In the genomic region with DNA sequence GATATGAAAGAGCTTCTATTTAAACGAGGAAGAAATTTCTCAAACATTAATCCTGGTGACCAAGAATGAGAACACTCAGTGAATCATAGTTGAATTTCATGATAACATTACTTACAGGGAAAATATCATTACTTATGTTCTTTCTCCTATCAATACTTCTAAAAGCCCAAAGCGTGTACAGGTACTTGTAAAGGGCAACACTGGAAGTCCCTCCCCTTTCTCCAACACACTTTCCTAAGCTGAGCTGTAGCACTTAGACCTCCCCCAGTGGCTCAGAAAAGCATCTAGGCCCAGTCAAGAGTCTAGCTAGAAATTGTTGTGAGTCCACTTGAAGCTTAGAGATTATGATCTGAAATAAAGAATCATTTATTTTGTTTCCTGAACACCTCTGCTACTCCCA, we compare ENCODE assay signal across 18 cellular contexts.
DNase-seq lines count a peak whose midpoint lies in the region; ATAC-seq, FAIRE-seq and TF ChIP-seq lines count a peak whose summit lies in the region.
"Had no signal": no experiment of that assay in that cellular context is flagged by ENCODE, and none has a peak within 500 bp of the region (broad histone marks: within the 10 kb centered on the region; RNA-seq: fewer than 3 reads in every experiment).

No MANE protein-coding gene starts in this region.

- BruUV-seq in HepG2 (replicated peaks; lab: Mats Ljungman, UMichigan), result no TSS peak

- H4K20me1 ChIP-seq in HepG2 (ENCODE audit: insufficient read depth, low read length), result no peaks in the 10 kb centered on the region

- no peaks in the 10 kb centered on the region for H3K27me3 ChIP-seq in HepG2 (ENCODE audit: control insufficient read depth in 1 of 2, insufficient read depth in 2 of 2, low read length in 2 of 2)
- no peaks in the 10 kb centered on the region for H3K27me3 ChIP-seq in right lobe of liver
- no peaks in the 10 kb centered on the region for H3K27me3 ChIP-seq in SJCRH30

- CTCF ChIA-PET in HepG2 (lab: Yijun Ruan, JAX; ENCODE audit: low intra/inter-chr PET ratio, low total read pairs), result no interaction called here

- no peak for TF ChIP-seq CTCF in HepG2 (CRISPR knock-in tag; IDR thresholded peaks at IDR 0.05)
- TF ChIP-seq CTCF in right lobe of liver (IDR thresholded peaks at IDR 0.05), result no peak
- TF ChIP-seq CTCF in kidney (IDR thresholded peaks at IDR 0.05; ENCODE audit: borderline replicate concordance, extremely low read depth, insufficient read depth), result no peak

- TF ChIP-seq POLR2A in HepG2 (IDR thresholded peaks at IDR 0.05; ENCODE audit: insufficient read depth in 1 of 2, low read depth in 2 of 2, low read length in 2 of 2), result no peak
- TF ChIP-seq POLR2A in right lobe of liver (IDR thresholded peaks at IDR 0.05), result no peak

- intact Hi-C loops in HepG2 (cut with micrococcal nuclease; ENCODE audit: unreplicated experiment) (no loop called here), right lobe of liver (cut with DNase I) (no loop called here), kidney (cut with DNase I) (no loop called here)

- H3K4me2 ChIP-seq in HepG2 (ENCODE audit: low read depth, low read length), result peak overlapping the region; percentile 32; the same call in 1 of the 2 replicates
- H3K4me2 ChIP-seq: GM23338 had no signal

- H3K9me3 ChIP-seq in HepG2 (ENCODE audit: low read length) (no peaks in the 10 kb centered on the region), right lobe of liver (no peaks in the 10 kb centered on the region), SJCRH30 (replicated peaks) (no peaks in the 10 kb centered on the region), kidney (ENCODE audit: control insufficient read depth in 1 of 2, low read length in 2 of 2) (no peaks in the 10 kb centered on the region)

- H3K36me3 ChIP-seq in HepG2 (replicated peaks in 1 of 2; ENCODE audit: control insufficient read depth in 1 of 2, insufficient read depth in 2 of 2, low read length in 2 of 2) (no peaks in the 10 kb centered on the region), right lobe of liver (no peaks in the 10 kb centered on the region), SJCRH30 (peaks cover 2% of the 10 kb centered on the region; the same call in 1 of the 2 replicates), kidney (ENCODE audit: control insufficient read depth in 1 of 2, insufficient read depth in 2 of 2, low read length in 2 of 2) (no peaks in the 10 kb centered on the region)

- 44% methylated on average over 2 of the region's 2 CpGs for WGBS in HepG2 (ENCODE audit: low lambda C conversion rate)
- 56% methylated on average over 2 of the region's 2 CpGs for WGBS in right lobe of liver (ENCODE audit: insufficient coverage, low coverage, low lambda C conversion rate, missing lambda C conversion rate)

- H3K27ac ChIP-seq in HepG2 (ENCODE audit: extremely low read length, insufficient read depth, low read length) (no peak overlapping the region), right lobe of liver (no peak overlapping the region), SJCRH30 (0 out of 2 replicates have a peak overlapping the region, but pooled peaks have one; percentile 14), epithelial cell of prostate (peak overlapping the region; percentile 55), kidney (ENCODE audit: low read depth in 2 of 2, low read length in 2 of 2) (no peak overlapping the region)

- H3K79me2 ChIP-seq in HepG2 (ENCODE audit: insufficient read depth, low read length), result no peaks in the 10 kb centered on the region

- no peak for TF ChIP-seq EP300 in HepG2 (IDR thresholded peaks at IDR 0.05; ENCODE audit: low read depth in 2 of 2, low read length in 2 of 2)
- no peak for TF ChIP-seq EP300 in HepG2 (CRISPR knock-in tag; IDR thresholded peaks at IDR 0.05; ENCODE audit: borderline replicate concordance)

- FAIRE-seq in HepG2 (lab: Jason Lieb, UNC) (no peak), kidney (lab: Jason Lieb, UNC) (no peak)

- DNase-seq in HepG2 (ENCODE audit: low spot score) (peak; percentile 7), right lobe of liver (no peak), SJCRH30 (no peak), epithelial cell of prostate (ENCODE audit: low read depth, low spot score) (peak; percentile 12), NCI-H2227 (lab: John Stamatoyannopoulos, UW; ENCODE audit: unreplicated experiment) (no peak), inferior parietal cortex (ENCODE audit: extremely low spot score) (no peak), kidney (no peak)
- DNase-seq: AML-193; CD8-positive, alpha-beta T cell; DND-41; GF-D8; Karpas-422; MM.1S; NCI-H1105 treated with DMSO at 0.1 percent for 48 hours; NCI-H187 treated with DMSO at 0.1 percent for 48 hours; NCI-H524 had no signal

- H2AFZ ChIP-seq in HepG2 (ENCODE audit: low read length), result no peak overlapping the region
- H2AFZ ChIP-seq: GM23338 had no signal

- ATAC-seq in HepG2, result peak; percentile 60
- no peak for ATAC-seq in right lobe of liver
- ATAC-seq in activated CD4-positive, CD25-positive, alpha-beta regulatory T cell treated with anti-CD3 and anti-CD28 coated beads, Interleukin-2, amount 50 U/mL, for 24 hours, result no peak
- ATAC-seq: CD8-positive, alpha-beta T cell; GM23338 had no signal

- H3K4me3 ChIP-seq in HepG2 (replicated peaks in 1 of 3; ENCODE audit: insufficient read depth in 1 of 3, low read depth in 2 of 3, low read length in 3 of 3) (no peak overlapping the region), right lobe of liver (no peak overlapping the region), SJCRH30 (no peak overlapping the region), kidney (ENCODE audit: low read length in 2 of 2) (no peak overlapping the region)
- H3K4me3 ChIP-seq: GM23338 had no signal

- no peak overlapping the region; the same call in 1 of the 2 replicates for H3K9ac ChIP-seq in HepG2 (ENCODE audit: insufficient read depth, low read depth, low read length)
- no peak overlapping the region for H3K9ac ChIP-seq in kidney (ENCODE audit: low read length in 2 of 2)

- no peak for TF ChIP-seq RAD21 in HepG2 (CRISPR knock-in tag; IDR thresholded peaks at IDR 0.05)

- POLR2A ChIA-PET in HepG2 (lab: Yijun Ruan, JAX), result interaction anchor here (1.1 kb wide), 1 partner anchor 9 kb away, joined by 4 read pairs; no protein-coding TSS in a partner anchor

- peaks cover 29% of the 10 kb centered on the region for H3K4me1 ChIP-seq in HepG2 (ENCODE audit: insufficient read depth, low read length)
- H3K4me1 ChIP-seq in right lobe of liver, result peaks cover 0 to 2% (median 0%) of the 10 kb centered on the region in 4 donors
- H3K4me1 ChIP-seq in SJCRH30, result peaks cover 4% of the 10 kb centered on the region; the same call in 1 of the 2 replicates
- H3K4me1 ChIP-seq in kidney (ENCODE audit: control insufficient read depth in 1 of 2, insufficient read depth in 1 of 2, low read depth in 1 of 2, low read length in 2 of 2), result no peaks in the 10 kb centered on the region

- in situ Hi-C loops in HepG2 (cut with HindIII; ENCODE audit: extremely low pct_ligation_motif_present, low pct_unique_long_range_greater_than_20kb), result loop anchor here (25.0 kb wide), 1 partner anchor 463 kb away; no protein-coding TSS in a partner anchor

TF ChIP-seq in HepG2, 621 proteins besides CTCF, POLR2A, EP300 and RAD21:
- TF ChIP-seq ZNF660 (CRISPR knock-in tag; IDR thresholded peaks at IDR 0.05; ENCODE audit: borderline replicate concordance, low read depth), result no peak
- no peak for TF ChIP-seq ZNF263 (CRISPR knock-in tag; IDR thresholded peaks at IDR 0.05)
- TF ChIP-seq ATF7 (IDR thresholded peaks at IDR 0.05), result no peak
- TF ChIP-seq ATF7 (CRISPR knock-in tag; IDR thresholded peaks at IDR 0.05), result no peak
- TF ChIP-seq RELA (CRISPR knock-in tag; IDR thresholded peaks at IDR 0.05), result no peak
- no peak for TF ChIP-seq KAT7 (CRISPR knock-in tag; IDR thresholded peaks at IDR 0.05; ENCODE audit: borderline replicate concordance)
- no peak for TF ChIP-seq MIER2 (CRISPR knock-in tag; IDR thresholded peaks at IDR 0.05)
- TF ChIP-seq CHCHD3 (CRISPR knock-in tag; IDR thresholded peaks at IDR 0.05), result no peak
- no peak for TF ChIP-seq ZNF30 (CRISPR knock-in tag; IDR thresholded peaks at IDR 0.05)
- TF ChIP-seq, protein P1, sequence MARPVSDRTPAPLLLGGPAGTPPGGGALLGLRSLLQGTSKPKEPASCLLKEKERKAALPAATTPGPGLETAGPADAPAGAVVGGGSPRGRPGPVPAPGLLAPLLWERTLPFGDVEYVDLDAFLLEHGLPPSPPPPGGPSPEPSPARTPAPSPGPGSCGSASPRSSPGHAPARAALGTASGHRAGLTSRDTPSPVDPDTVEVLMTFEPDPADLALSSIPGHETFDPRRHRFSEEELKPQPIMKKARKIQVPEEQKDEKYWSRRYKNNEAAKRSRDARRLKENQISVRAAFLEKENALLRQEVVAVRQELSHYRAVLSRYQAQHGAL (CRISPR knock-in tag; IDR thresholded peaks at IDR 0.05; ENCODE audit: not compliant biosample characterization), result no peak
- no peak for TF ChIP-seq RXRA (CRISPR knock-in tag; IDR thresholded peaks at IDR 0.05)
- TF ChIP-seq TBL1XR1 (IDR thresholded peaks at IDR 0.05; ENCODE audit: borderline replicate concordance, low read length, partially characterized antibody), result no peak

Comparison
In these comparisons a context has a peak if more than half of its experiments do, and no peak if none do; other contexts are left out.
1. DNase-seq: peak in HepG2 (single experiment) and epithelial cell of prostate (single experiment); none in right lobe of liver (0 of 3), SJCRH30 (0 of 2), NCI-H2227 (single experiment), inferior parietal cortex (single experiment) and kidney (single experiment).
2. H3K27ac ChIP-seq: peak in SJCRH30 (single experiment) and epithelial cell of prostate (single experiment); none in HepG2 (single experiment), right lobe of liver (0 of 3) and kidney (0 of 2).